17 cellular contexts compared by ENCODE assay signal in the genomic region with DNA sequence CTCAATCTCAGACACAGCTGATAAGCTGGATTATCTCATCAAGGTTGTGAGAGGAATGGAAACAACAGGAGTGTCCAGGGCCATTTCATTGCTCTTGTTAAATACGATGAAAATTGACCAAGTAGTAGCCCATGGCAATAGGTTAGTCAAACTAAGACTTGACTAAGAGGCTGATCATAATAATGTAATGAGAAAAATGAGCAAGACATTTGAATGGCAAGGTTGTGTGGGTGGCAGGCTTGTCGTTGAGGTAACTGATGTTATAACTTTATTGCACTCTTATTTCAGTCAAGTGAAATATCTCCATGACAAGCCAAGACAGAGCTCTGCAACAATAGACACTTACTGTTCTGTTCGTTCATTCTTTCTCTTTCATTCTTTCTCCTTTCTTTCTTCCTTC.
DNase-seq lines count a peak whose midpoint lies in the region; ATAC-seq lines count a peak whose summit lies in the region.
"Had no signal": no experiment of that assay in that cellular context is flagged by ENCODE, and none has a peak within 500 bp of the region (broad histone marks: within the 10 kb centered on the region; RNA-seq: fewer than 3 reads in every experiment).

No MANE protein-coding gene starts in this region.

- H3K4me2 ChIP-seq in mesenchymal stem cell (ENCODE audit: low read length, poor library complexity, severe bottlenecking), result no peak overlapping the region

- H3K4me1 Mint-ChIP-seq in activated T-cell treated with anti-CD3 and anti-CD28 coated beads, Interleukin-2, amount 50 U/mL, for 4 hours (ENCODE audit: low read depth), result peaks cover 3% of the 10 kb centered on the region
- peaks cover 34% of the 10 kb centered on the region for H3K4me1 Mint-ChIP-seq in activated T-helper 2 cell treated with anti-CD3 and anti-CD28 coated beads, Interferon-gamma antibody, Interleukin-2, Interleukin-4, amounts not matched to agents 10 μg/mL and 5 μg/mL and 100 μg/mL, durations not matched to agents 14 hours and 24 hours and 36 hours (ENCODE audit: low read depth)

- peak; percentile 11 for DNase-seq in activated naive CD4-positive, alpha-beta T cell treated with Interleukin-2 at 50 U/mL for 16 hours
- DNase-seq in activated naive CD4-positive, alpha-beta T cell treated with anti-CD3 and anti-CD28 coated beads, Interleukin-2, amount 50 U/mL, for 16 hours, result no peak
- no peak for DNase-seq in activated T-cell treated with anti-CD3 and anti-CD28 coated beads, Interleukin-2, amount 50 U/mL, for 4 hours
- no peak for DNase-seq in activated T-helper 2 cell treated with anti-CD3 and anti-CD28 coated beads, Interferon-gamma antibody, Interleukin-2, Interleukin-4, amounts not matched to agents 10 μg/mL and 5 μg/mL and 100 μg/mL, durations not matched to agents 14 hours and 24 hours and 36 hours (ENCODE audit: low spot score)
- peak; percentile 17 to 38 for DNase-seq in stimulated activated CD4-positive, alpha-beta T cell treated with anti-CD3 and anti-CD28 coated beads, Interleukin-4, amount 100 ng/mL, for 48 hours (ENCODE audit: low read depth in 2 of 2)
- DNase-seq in mesenchymal stem cell (no peak), AML-193 (lab: John Stamatoyannopoulos, UW) (no peak)
- DNase-seq: BE2C; CD4-positive, alpha-beta memory T cell; DMS79 treated with DMSO at 0.1 percent for 48 hours; GDM1; HCEC 1CT; MG63; NCI-H1105; NCI-H1694 treated with DMSO at 0.1 percent for 48 hours; NCI-H345; NCI-H526 treated with DMSO at 0.1 percent for 48 hours had no signal

- ATAC-seq in activated T-cell treated with anti-CD3 and anti-CD28 coated beads, Interleukin-2, amount 50 U/mL, for 4 hours, result peak; percentile 62 to 70

- peaks cover 4% of the 10 kb centered on the region for H3K9me3 ChIP-seq in mesenchymal stem cell (ENCODE audit: control insufficient read depth, low read length)
- H3K9me3 ChIP-seq: BE2C, MG63 had no signal

- no peak overlapping the region for H4K91ac ChIP-seq in mesenchymal stem cell (ENCODE audit: low read length)

- 83% methylated on average over 3 of the region's 3 CpGs for WGBS in mesenchymal stem cell

- no peak overlapping the region for H2BK120ac ChIP-seq in mesenchymal stem cell (ENCODE audit: low read depth, low read length)

- no peak overlapping the region for H3K18ac ChIP-seq in mesenchymal stem cell (ENCODE audit: low read depth in 1 of 2, low read length in 2 of 2)

- intact Hi-C loops in activated T-helper 2 cell treated with anti-CD3 and anti-CD28 coated beads, Interferon-gamma antibody, Interleukin-2, Interleukin-4, amounts not matched to agents 10 μg/mL and 5 μg/mL and 100 μg/mL, durations not matched to agents 14 hours and 24 hours and 36 hours (cut with micrococcal nuclease), result loop anchor here (1.0 kb wide), 1 partner anchor 9 kb away; no protein-coding TSS in a partner anchor

- H3K36me3 Mint-ChIP-seq in activated T-cell treated with anti-CD3 and anti-CD28 coated beads, Interleukin-2, amount 50 U/mL, for 4 hours (ENCODE audit: insufficient read depth), result no peaks in the 10 kb centered on the region
- peaks cover 3% of the 10 kb centered on the region for H3K36me3 Mint-ChIP-seq in activated T-helper 2 cell treated with anti-CD3 and anti-CD28 coated beads, Interferon-gamma antibody, Interleukin-2, Interleukin-4, amounts not matched to agents 10 μg/mL and 5 μg/mL and 100 μg/mL, durations not matched to agents 14 hours and 24 hours and 36 hours (ENCODE audit: low read depth)
- H3K36me3 Mint-ChIP-seq: CD4-positive, alpha-beta memory T cell had no signal

- H3K4me3 ChIP-seq in mesenchymal stem cell (ENCODE audit: insufficient read depth in 1 of 2, low read depth in 1 of 2, low read length in 2 of 2), result no peak overlapping the region
- H3K4me3 ChIP-seq: MG63 had no signal

- H3K27ac Mint-ChIP-seq in activated T-helper 2 cell treated with anti-CD3 and anti-CD28 coated beads, Interferon-gamma antibody, Interleukin-2, Interleukin-4, amounts not matched to agents 10 μg/mL and 5 μg/mL and 100 μg/mL, durations not matched to agents 14 hours and 24 hours and 36 hours, result peak overlapping the region; percentile 81
- H3K27ac Mint-ChIP-seq: CD4-positive, alpha-beta memory T cell had no signal

- no peak overlapping the region for H2AK5ac ChIP-seq in mesenchymal stem cell (ENCODE audit: low read length, severe bottlenecking)

- no peak overlapping the region for H3K9ac ChIP-seq in mesenchymal stem cell (ENCODE audit: low read length)

- H3K27ac ChIP-seq in mesenchymal stem cell (ENCODE audit: low read length, poor library complexity, severe bottlenecking), result no peak overlapping the region

- no peak overlapping the region for H3K14ac ChIP-seq in mesenchymal stem cell (ENCODE audit: low read length in 2 of 2)

- no peak overlapping the region for H3K4me3 Mint-ChIP-seq in activated T-cell treated with anti-CD3 and anti-CD28 coated beads, Interleukin-2, amount 50 U/mL, for 4 hours
- peak overlapping the region; percentile 10 for H3K4me3 Mint-ChIP-seq in activated T-helper 2 cell treated with anti-CD3 and anti-CD28 coated beads, Interferon-gamma antibody, Interleukin-2, Interleukin-4, amounts not matched to agents 10 μg/mL and 5 μg/mL and 100 μg/mL, durations not matched to agents 14 hours and 24 hours and 36 hours (ENCODE audit: low read depth)

- H3K4ac ChIP-seq in mesenchymal stem cell (ENCODE audit: low read depth in 1 of 2, low read length in 2 of 2), result no peak overlapping the region

- no peaks in the 10 kb centered on the region for H3K27me3 ChIP-seq in mesenchymal stem cell (ENCODE audit: control insufficient read depth in 1 of 2, insufficient read depth in 1 of 2, low read length in 2 of 2)
- H3K27me3 ChIP-seq: BE2C, MG63 had no signal

- no peak overlapping the region for H2BK15ac ChIP-seq in mesenchymal stem cell (ENCODE audit: low read depth, poor library complexity, severe bottlenecking)

- no peak overlapping the region for H3K23ac ChIP-seq in mesenchymal stem cell (ENCODE audit: low read length in 2 of 2)

- H3K79me1 ChIP-seq in mesenchymal stem cell (replicated peaks; ENCODE audit: low read length, poor library complexity, severe bottlenecking), result no peaks in the 10 kb centered on the region

- peaks cover 25% of the 10 kb centered on the region for H3K27me3 Mint-ChIP-seq in activated T-cell treated with anti-CD3 and anti-CD28 coated beads, Interleukin-2, amount 50 U/mL, for 4 hours (ENCODE audit: low read depth)
- H3K27me3 Mint-ChIP-seq in activated T-helper 2 cell treated with anti-CD3 and anti-CD28 coated beads, Interferon-gamma antibody, Interleukin-2, Interleukin-4, amounts not matched to agents 10 μg/mL and 5 μg/mL and 100 μg/mL, durations not matched to agents 14 hours and 24 hours and 36 hours (ENCODE audit: low read depth), result no peaks in the 10 kb centered on the region

- no peaks in the 10 kb centered on the region for H3K4me1 ChIP-seq in mesenchymal stem cell (ENCODE audit: control insufficient read depth, insufficient read depth, low read depth, low read length)
- H3K4me1 ChIP-seq: BE2C had no signal

- no peaks in the 10 kb centered on the region for H3K9me3 Mint-ChIP-seq in activated T-cell treated with anti-CD3 and anti-CD28 coated beads, Interleukin-2, amount 50 U/mL, for 4 hours
- H3K9me3 Mint-ChIP-seq in activated T-helper 2 cell treated with anti-CD3 and anti-CD28 coated beads, Interferon-gamma antibody, Interleukin-2, Interleukin-4, amounts not matched to agents 10 μg/mL and 5 μg/mL and 100 μg/mL, durations not matched to agents 14 hours and 24 hours and 36 hours, result peaks cover 3% of the 10 kb centered on the region
- H3K9me3 Mint-ChIP-seq: CD4-positive, alpha-beta memory T cell had no signal

- H2BK5ac ChIP-seq in mesenchymal stem cell (ENCODE audit: low read depth, low read length, poor library complexity, severe bottlenecking), result no peak overlapping the region

- no peak overlapping the region for H2AFZ ChIP-seq in mesenchymal stem cell (ENCODE audit: low read depth, low read length)

- H4K8ac ChIP-seq in mesenchymal stem cell (ENCODE audit: low read length), result no peak overlapping the region

- no peaks in the 10 kb centered on the region for H3K36me3 ChIP-seq in mesenchymal stem cell (ENCODE audit: control insufficient read depth in 1 of 2, insufficient read depth in 2 of 2, low read depth in 1 of 2, low read length in 2 of 2)
- H3K36me3 ChIP-seq: BE2C, MG63 had no signal

- no peak overlapping the region for H2BK12ac ChIP-seq in mesenchymal stem cell (ENCODE audit: low read length in 2 of 2)

Comparison
In these comparisons a context has a peak if more than half of its experiments do, and no peak if none do; other contexts are left out.
1. DNase-seq: peak in activated naive CD4-positive, alpha-beta T cell treated with Interleukin-2 at 50 U/mL for 16 hours (single experiment) and stimulated activated CD4-positive, alpha-beta T cell treated with anti-CD3 and anti-CD28 coated beads, Interleukin-4, amount 100 ng/mL, for 48 hours (2 of 2); none in activated naive CD4-positive, alpha-beta T cell treated with anti-CD3 and anti-CD28 coated beads, Interleukin-2, amount 50 U/mL, for 16 hours (single experiment), activated T-cell treated with anti-CD3 and anti-CD28 coated beads, Interleukin-2, amount 50 U/mL, for 4 hours (single experiment), activated T-helper 2 cell treated with anti-CD3 and anti-CD28 coated beads, Interferon-gamma antibody, Interleukin-2, Interleukin-4, amounts not matched to agents 10 μg/mL and 5 μg/mL and 100 μg/mL, durations not matched to agents 14 hours and 24 hours and 36 hours (single experiment), mesenchymal stem cell (single experiment) and AML-193 (0 of 2).